Comparison of ENCODE assay signal across 1 cellular context in genomic region chr12:104060791-104061190, GRCh38.
TF ChIP-seq lines count a peak whose summit lies in the region.

No MANE protein-coding gene starts in this region.

TF ChIP-seq in K562, 482 proteins besides CTCF, POLR2A, EP300 and RAD21 (continued from another document):
- TF ChIP-seq KLF6 (CRISPR knock-in tag; IDR thresholded peaks at IDR 0.05; ENCODE audit: borderline replicate concordance) (no peak), HDAC2 (IDR thresholded peaks at IDR 0.05) (no peak)
